Comparison of ENCODE assay signal across 8 cellular contexts in the genomic region with DNA sequence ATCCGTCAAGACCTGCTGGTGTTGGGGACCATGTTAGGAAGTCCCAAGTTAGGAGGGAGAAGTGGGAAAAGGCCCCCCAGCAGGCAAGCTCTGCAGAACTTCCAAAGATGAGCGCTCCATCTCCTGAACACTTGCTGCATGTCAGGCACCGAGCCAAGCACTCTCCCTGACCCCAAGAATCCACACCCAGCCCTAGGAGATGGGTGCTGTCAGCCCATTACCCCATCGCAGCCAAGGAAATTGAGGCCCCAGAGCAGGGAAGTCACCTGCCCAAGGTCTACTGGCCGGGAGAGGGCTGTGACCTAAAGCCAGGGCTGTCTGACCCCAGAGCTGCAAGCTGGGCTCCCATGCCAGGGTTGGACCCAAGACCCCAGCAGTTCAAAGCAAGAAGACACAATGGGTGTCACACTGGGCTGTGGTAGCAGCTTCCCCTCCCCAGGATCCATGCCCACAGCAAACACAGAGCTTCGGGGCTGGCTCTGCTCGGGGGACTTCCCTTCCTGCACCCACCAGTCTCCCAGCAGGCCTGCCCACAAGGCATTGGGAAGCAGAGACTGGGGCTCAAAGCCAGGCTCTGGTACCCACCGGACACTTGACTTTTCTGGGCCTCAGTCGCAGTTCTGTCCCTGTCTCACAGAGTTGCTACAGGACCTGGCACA. TPM values are rescaled to one million over a fixed set of nuclear protein-coding genes. Genes with fewer than 3 reads are reported as not detected.
DNase-seq lines count a peak whose midpoint lies in the region; ATAC-seq and TF ChIP-seq lines count a peak whose summit lies in the region.

No MANE protein-coding gene starts in this region.

- peak overlapping the region; percentile 31 for H3K27ac Mint-ChIP-seq in T-helper 1 cell treated with Interleukin-12 subunit alpha and Interleukin-12 subunit beta and Interleukin-4 antibody, amounts not matched to agents 30 μg/mL and 1 μg/mL, for 36 hours
- H3K27ac Mint-ChIP-seq in stimulated activated naive B cell treated with anti-CD40 and anti-IgM and Interleukin-4, amounts not matched to agents 10 μg/mL and 1 μg/mL and 100 μg/mL, for 72 hours: peak overlapping the region; percentile 95
- no peak overlapping the region for H3K27ac Mint-ChIP-seq in natural killer cell treated with Interleukin-12 subunit alpha and Interleukin-12 subunit beta and Interleukin-15 and Interleukin-18, amount 100 ng/mL, for 72 hours

- peaks cover 37% of the 10 kb centered on the region for H3K79me2 ChIP-seq in fibroblast of lung (ENCODE audit: control insufficient read depth, insufficient read depth, low read length)

- H4K20me1 ChIP-seq in fibroblast of lung (ENCODE audit: control insufficient read depth, extremely low read depth, insufficient read depth, low read length): no peaks in the 10 kb centered on the region

- no peak overlapping the region for H2AFZ ChIP-seq in fibroblast of lung (ENCODE audit: low read length)

- H3K4me1 Mint-ChIP-seq in T-helper 1 cell treated with Interleukin-12 subunit alpha and Interleukin-12 subunit beta and Interleukin-4 antibody, amounts not matched to agents 30 μg/mL and 1 μg/mL, for 36 hours (ENCODE audit: low read depth): peaks cover 79% of the 10 kb centered on the region
- peaks cover 70 to 90% of the 10 kb centered on the region in 2 donors for H3K4me1 Mint-ChIP-seq in stimulated activated naive B cell treated with anti-CD40 and anti-IgM and Interleukin-4, amounts not matched to agents 10 μg/mL and 1 μg/mL and 100 μg/mL, for 72 hours
- peaks cover 27 to 38% of the 10 kb centered on the region in 2 donors for H3K4me1 Mint-ChIP-seq in natural killer cell treated with Interleukin-12 subunit alpha and Interleukin-12 subunit beta and Interleukin-15 and Interleukin-18, amount 100 ng/mL, for 72 hours (ENCODE audit: low read depth in 2 of 2)

- H3K4me3 Mint-ChIP-seq in T-helper 1 cell treated with Interleukin-12 subunit alpha and Interleukin-12 subunit beta and Interleukin-4 antibody, amounts not matched to agents 30 μg/mL and 1 μg/mL, for 36 hours: peak overlapping the region; percentile 26
- H3K4me3 Mint-ChIP-seq in stimulated activated naive B cell treated with anti-CD40 and anti-IgM and Interleukin-4, amounts not matched to agents 10 μg/mL and 1 μg/mL and 100 μg/mL, for 72 hours: peak overlapping the region; percentile 7 to 17
- no peak overlapping the region for H3K4me3 Mint-ChIP-seq in natural killer cell treated with Interleukin-12 subunit alpha and Interleukin-12 subunit beta and Interleukin-15 and Interleukin-18, amount 100 ng/mL, for 72 hours

- no peaks in the 10 kb centered on the region for H3K36me3 ChIP-seq in SK-N-MC (ENCODE audit: insufficient read depth, low read length)
- H3K36me3 ChIP-seq in fibroblast of lung (ENCODE audit: control insufficient read depth, insufficient read depth, low read length): peaks cover 1% of the 10 kb centered on the region

- H3K9ac ChIP-seq in SK-N-MC (ENCODE audit: insufficient read length): no peak overlapping the region
- no peak overlapping the region for H3K9ac ChIP-seq in fibroblast of lung (ENCODE audit: insufficient read depth, low read length)

- H3K27me3 ChIP-seq in fibroblast of lung (ENCODE audit: control insufficient read depth, insufficient read depth, low read length): no peaks in the 10 kb centered on the region

- peaks cover 26% of the 10 kb centered on the region for H3K36me3 Mint-ChIP-seq in T-helper 1 cell treated with Interleukin-12 subunit alpha and Interleukin-12 subunit beta and Interleukin-4 antibody, amounts not matched to agents 30 μg/mL and 1 μg/mL, for 36 hours (ENCODE audit: low read depth)
- H3K36me3 Mint-ChIP-seq in stimulated activated naive B cell treated with anti-CD40 and anti-IgM and Interleukin-4, amounts not matched to agents 10 μg/mL and 1 μg/mL and 100 μg/mL, for 72 hours: peaks cover 7 to 32% of the 10 kb centered on the region in 2 donors
- H3K36me3 Mint-ChIP-seq in natural killer cell treated with Interleukin-12 subunit alpha and Interleukin-12 subunit beta and Interleukin-15 and Interleukin-18, amount 100 ng/mL, for 72 hours: no peaks in the 10 kb centered on the region

- H3K9me3 Mint-ChIP-seq in T-helper 1 cell treated with Interleukin-12 subunit alpha and Interleukin-12 subunit beta and Interleukin-4 antibody, amounts not matched to agents 30 μg/mL and 1 μg/mL, for 36 hours: no peaks in the 10 kb centered on the region
- no peaks in the 10 kb centered on the region for H3K9me3 Mint-ChIP-seq in stimulated activated naive B cell treated with anti-CD40 and anti-IgM and Interleukin-4, amounts not matched to agents 10 μg/mL and 1 μg/mL and 100 μg/mL, for 72 hours
- H3K9me3 Mint-ChIP-seq in natural killer cell treated with Interleukin-12 subunit alpha and Interleukin-12 subunit beta and Interleukin-15 and Interleukin-18, amount 100 ng/mL, for 72 hours: no peaks in the 10 kb centered on the region

- peak overlapping the region; percentile 99 for H3K27ac ChIP-seq in SK-N-MC
- peak overlapping the region; percentile 84 for H3K27ac ChIP-seq in fibroblast of lung (ENCODE audit: insufficient read depth, low read length)

- no peaks in the 10 kb centered on the region for H3K27me3 Mint-ChIP-seq in T-helper 1 cell treated with Interleukin-12 subunit alpha and Interleukin-12 subunit beta and Interleukin-4 antibody, amounts not matched to agents 30 μg/mL and 1 μg/mL, for 36 hours (ENCODE audit: low read depth)
- no peaks in the 10 kb centered on the region for H3K27me3 Mint-ChIP-seq in stimulated activated naive B cell treated with anti-CD40 and anti-IgM and Interleukin-4, amounts not matched to agents 10 μg/mL and 1 μg/mL and 100 μg/mL, for 72 hours
- H3K27me3 Mint-ChIP-seq in natural killer cell treated with Interleukin-12 subunit alpha and Interleukin-12 subunit beta and Interleukin-15 and Interleukin-18, amount 100 ng/mL, for 72 hours: no peaks in the 10 kb centered on the region

- H3K4me3 ChIP-seq in SK-N-MC: no peak overlapping the region
- H3K4me3 ChIP-seq in fibroblast of lung (replicated peaks in 1 of 4; ENCODE audit: control extremely low read depth in 1 of 4, insufficient read depth in 1 of 4, low read depth in 3 of 4, low read length in 4 of 4): no peak overlapping the region

- no peak for TF ChIP-seq CTCF in fibroblast of lung (conservative IDR thresholded peaks at IDR 0.05 in 1 of 2, IDR thresholded peaks at IDR 0.05 in 1 of 2; ENCODE audit: low read depth in 1 of 2, low read length in 2 of 2)

- peaks cover 54% of the 10 kb centered on the region for H3K4me1 ChIP-seq in fibroblast of lung (ENCODE audit: control insufficient read depth, extremely low read depth, insufficient read depth, low read length)

- H3K4me2 ChIP-seq in fibroblast of lung (ENCODE audit: extremely low read depth, insufficient read depth, low read length): no peak overlapping the region

- DNase-seq in T-helper 1 cell (no peak), SK-N-MC (ENCODE audit: low read depth, low spot score) (no peak), fibroblast of lung (ENCODE audit: low read depth in 2 of 2) (no peak)
- DNase-seq in stimulated activated naive B cell treated with anti-CD40 and anti-IgM and Interleukin-4, amounts not matched to agents 10 μg/mL and 1 μg/mL and 100 μg/mL, for 72 hours: no peak
- no peak for DNase-seq in natural killer cell treated with Interleukin-12 subunit alpha and Interleukin-12 subunit beta and Interleukin-15 and Interleukin-18, amount 100 ng/mL, for 72 hours (ENCODE audit: low spot score)

- no peak for ATAC-seq in stimulated activated naive B cell treated with anti-CD40 and anti-IgM and Interleukin-4, amounts not matched to agents 10 μg/mL and 1 μg/mL and 100 μg/mL, for 72 hours (replicated peaks)
- ATAC-seq in HG02571 (IDR thresholded peaks at IDR 0.05; ENCODE audit: unreplicated experiment): no peak
- no peak for ATAC-seq in HG03378 (IDR thresholded peaks at IDR 0.05; ENCODE audit: unreplicated experiment)
- no peak for ATAC-seq in natural killer cell treated with Interleukin-12 subunit alpha and Interleukin-12 subunit beta and Interleukin-15 and Interleukin-18, amount 100 ng/mL, for 72 hours

- no peaks in the 10 kb centered on the region for H3K9me3 ChIP-seq in SK-N-MC (ENCODE audit: low read depth, low read length)
- H3K9me3 ChIP-seq in fibroblast of lung (ENCODE audit: control insufficient read depth, insufficient read depth, low read depth, low read length): no peaks in the 10 kb centered on the region

RNA-seq across cellular contexts. Expression of a gene that starts 13.5 kb away (rescaled TPM):
- 7.2 and 13.2 TPM in 2 replicates for total RNA-seq in fibroblast of lung
- 12.8 and 21.4 TPM in 2 replicates for polyA plus RNA-seq in fibroblast of lung
- 18.2 and 20.9 TPM in 2 replicates for polyA plus RNA-seq in fibroblast of lung (2012)
- 14.9 and 16.2 TPM in 2 replicates for polyA minus RNA-seq in fibroblast of lung (ENCODE audit: low replicate concordance)
- total RNA-seq in natural killer cell treated with Interleukin-12 subunit alpha and Interleukin-12 subunit beta and Interleukin-15 and Interleukin-18, amount 100 ng/mL, for 72 hours: 10 to 100 TPM in 1 of 2 donors, 1 to 10 TPM in 1; 8.2 to 16.4 TPM

RNA-seq across cellular contexts. Expression of a gene that starts 29.6 kb away (rescaled TPM):
- total RNA-seq in fibroblast of lung: 8.5 and 11.7 TPM in 2 replicates
- 24.1 and 36.2 TPM in 2 replicates for polyA plus RNA-seq in fibroblast of lung
- polyA plus RNA-seq in fibroblast of lung (2012): 33.2 and 44.8 TPM in 2 replicates
- 67.0 and 102 TPM in 2 replicates for polyA minus RNA-seq in fibroblast of lung (ENCODE audit: low replicate concordance)
- 10 to 100 TPM; 47.9 to 74.4 TPM for total RNA-seq in natural killer cell treated with Interleukin-12 subunit alpha and Interleukin-12 subunit beta and Interleukin-15 and Interleukin-18, amount 100 ng/mL, for 72 hours

RNA-seq across cellular contexts. Expression of a gene that starts 36.7 kb away (rescaled TPM):
- total RNA-seq in fibroblast of lung: 0.77 and 2.5 TPM in 2 replicates
- polyA plus RNA-seq in fibroblast of lung: 0.84 and 1.9 TPM in 2 replicates
- polyA plus RNA-seq in fibroblast of lung (2012): 2.0 and 3.6 TPM in 2 replicates
- 2.9 TPM in 1 of 2 replicates, not detected in the other for polyA minus RNA-seq in fibroblast of lung (ENCODE audit: low replicate concordance)
- 1 to 10 TPM; 2.7 to 3.7 TPM for total RNA-seq in natural killer cell treated with Interleukin-12 subunit alpha and Interleukin-12 subunit beta and Interleukin-15 and Interleukin-18, amount 100 ng/mL, for 72 hours

RNA-seq across cellular contexts. Expression of a gene that starts 50.4 kb away (rescaled TPM):
- total RNA-seq in fibroblast of lung: 28.1 and 32.6 TPM in 2 replicates
- polyA plus RNA-seq in fibroblast of lung: 16.4 and 18.4 TPM in 2 replicates
- polyA plus RNA-seq in fibroblast of lung (2012): 24.3 and 33.4 TPM in 2 replicates
- 33.5 and 37.8 TPM in 2 replicates for polyA minus RNA-seq in fibroblast of lung (ENCODE audit: low replicate concordance)
- total RNA-seq in natural killer cell treated with Interleukin-12 subunit alpha and Interleukin-12 subunit beta and Interleukin-15 and Interleukin-18, amount 100 ng/mL, for 72 hours: 10 to 100 TPM; 17.5 to 44.5 TPM

Comparison
In these comparisons a context has a peak if more than half of its experiments do, and no peak if none do; other contexts are left out.
1. H3K27ac Mint-ChIP-seq: peak in T-helper 1 cell treated with Interleukin-12 subunit alpha and Interleukin-12 subunit beta and Interleukin-4 antibody, amounts not matched to agents 30 μg/mL and 1 μg/mL, for 36 hours (single experiment) and stimulated activated naive B cell treated with anti-CD40 and anti-IgM and Interleukin-4, amounts not matched to agents 10 μg/mL and 1 μg/mL and 100 μg/mL, for 72 hours (single experiment); none in natural killer cell treated with Interleukin-12 subunit alpha and Interleukin-12 subunit beta and Interleukin-15 and Interleukin-18, amount 100 ng/mL, for 72 hours (0 of 2).